In genomic region chr6:159838020-159838744, GRCh38 we compare ENCODE assay signal across 1 cellular context.
TF ChIP-seq lines count a peak whose summit lies in the region.

No MANE protein-coding gene starts in this region.

TF ChIP-seq in H1, 55 proteins besides CTCF, POLR2A, EP300 and RAD21:
- TF ChIP-seq ASH2L (IDR thresholded peaks at IDR 0.05; ENCODE audit: low read length), result peak; percentile 57
- no peak for TF ChIP-seq POLR2AphosphoS5 (IDR thresholded peaks at IDR 0.05; ENCODE audit: low read depth, low read length)
